Comparison of ENCODE assay signal across 15 cellular contexts in genomic region chr19:4112367-4112766, GRCh38. TPM values are rescaled to one million over a fixed set of nuclear protein-coding genes. Genes with fewer than 3 reads are reported as not detected.
"Had no signal": no experiment of that assay in that cellular context is flagged by ENCODE, and none has a peak within 500 bp of the region (broad histone marks: within the 10 kb centered on the region; RNA-seq: fewer than 3 reads in every experiment).

No MANE protein-coding gene starts in this region.

- H3K9me3 Mint-ChIP-seq: activated CD4-positive, alpha-beta T cell treated with anti-CD3 and anti-CD28 coated beads, Interleukin-2, amount 10 ng/mL, durations not matched to agents 24 days and 14 days; activated T-helper 1 cell treated with anti-CD3 and anti-CD28 coated beads, Interleukin-12 subunit alpha, Interleukin-12 subunit beta, Interleukin-2, Interleukin-4 antibody, amounts not matched to agents 30 ng/mL and 10 ng/mL and 1 ng/mL, durations not matched to agents 14 hours and 24 hours and 36 hours; nephron progenitor cell had no signal

- H3K27me3 Mint-ChIP-seq: activated CD4-positive, alpha-beta T cell treated with anti-CD3 and anti-CD28 coated beads, Interleukin-2, amount 10 ng/mL, durations not matched to agents 24 days and 14 days had no signal

- H3K4me3 Mint-ChIP-seq: activated CD4-positive, alpha-beta T cell treated with anti-CD3 and anti-CD28 coated beads, Interleukin-2, amount 10 ng/mL, durations not matched to agents 24 days and 14 days; activated T-helper 1 cell treated with anti-CD3 and anti-CD28 coated beads, Interleukin-12 subunit alpha, Interleukin-12 subunit beta, Interleukin-2, Interleukin-4 antibody, amounts not matched to agents 30 ng/mL and 10 ng/mL and 1 ng/mL, durations not matched to agents 14 hours and 24 hours and 36 hours; nephron progenitor cell had no signal

- H3K36me3 ChIP-seq: uterus had no signal

- H3K27me3 ChIP-seq: ascending aorta, right lobe of liver, thyroid gland, uterus had no signal

- H3K4me3 ChIP-seq: ascending aorta, prostate gland, right lobe of liver, thyroid gland, uterus had no signal

- H3K4me1 ChIP-seq: ascending aorta, prostate gland, right lobe of liver had no signal

- H3K27ac ChIP-seq: ascending aorta, prostate gland, right lobe of liver, thyroid gland, uterus had no signal

- H3K9me3 ChIP-seq: ascending aorta, prostate gland, right lobe of liver, thyroid gland, uterus had no signal

- H3K27ac Mint-ChIP-seq: activated CD4-positive, alpha-beta T cell treated with anti-CD3 and anti-CD28 coated beads, Interleukin-2, amount 10 ng/mL, durations not matched to agents 24 days and 14 days had no signal

- DNase-seq: activated CD4-positive, alpha-beta T cell treated with anti-CD3 and anti-CD28 coated beads, Interleukin-2, amount 10 ng/mL, durations not matched to agents 24 days and 14 days; activated CD4-positive, CD25-positive, alpha-beta regulatory T cell; mesendoderm; nephron progenitor cell; right lobe of liver; thyroid gland; uterus had no signal

RNA-seq across cellular contexts. Expression of gene CREB3L3, which starts 41.1 kb away (rescaled TPM):
- total RNA-seq: activated CD4-positive, alpha-beta T cell treated with anti-CD3 and anti-CD28 coated beads, Interleukin-2, amount 10 ng/mL, durations not matched to agents 24 days and 14 days; activated CD8-positive, alpha-beta memory T cell treated with anti-CD3 and anti-CD28 coated beads for 36 hours; lower leg skin; omental fat pad; prostate gland; thyroid gland; uterus had no signal
- polyA plus RNA-seq: esophagus, keratinocyte had no signal
